Comparison of ENCODE assay signal across 1 cellular context in genomic region chr4:73258668-73259551, GRCh38.
TF ChIP-seq lines count a peak whose summit lies in the region.

ANKRD17 (minus strand) TSS chr4:73258798; CDS start chr4:73258668, 130 bp downstream.

TF ChIP-seq in HepG2, 621 proteins besides CTCF, POLR2A, EP300 and RAD21 (continued from another document and continues in another):
- TF ChIP-seq ZNF407 (CRISPR knock-in tag; IDR thresholded peaks at IDR 0.05; ENCODE audit: not compliant biosample characterization) (peak; percentile 93), ZFX (CRISPR knock-in tag; IDR thresholded peaks at IDR 0.05; ENCODE audit: low read depth) (peak; percentile 88), ERF (CRISPR knock-in tag; IDR thresholded peaks at IDR 0.05) (peak; percentile 78; the same call in 1 of the 2 replicates), CCDC6 (CRISPR knock-in tag; IDR thresholded peaks at IDR 0.05) (peak; percentile 34), IKZF5 (CRISPR knock-in tag; IDR thresholded peaks at IDR 0.05) (peak; percentile 86), ZNF737 (CRISPR knock-in tag; IDR thresholded peaks at IDR 0.05; ENCODE audit: borderline replicate concordance) (peak; percentile 69; the same call in 1 of the 2 replicates), RBFOX2 (IDR thresholded peaks at IDR 0.05; ENCODE audit: low read depth, low read length) (peak; percentile 92), NFE2L1 (CRISPR knock-in tag; IDR thresholded peaks at IDR 0.05; ENCODE audit: borderline replicate concordance) (no peak), GFI1 (CRISPR knock-in tag; IDR thresholded peaks at IDR 0.05; ENCODE audit: borderline replicate concordance) (peak; percentile 80), RAD51 (IDR thresholded peaks at IDR 0.05; ENCODE audit: borderline replicate concordance) (no peak), GRHL1 (CRISPR knock-in tag; conservative IDR thresholded peaks at IDR 0.05) (no peak), ZNF609 (CRISPR knock-in tag; IDR thresholded peaks at IDR 0.05; ENCODE audit: borderline replicate concordance) (0 out of 2 replicates have a peak, but pooled peaks have one; percentile 26), EHMT2 (IDR thresholded peaks at IDR 0.05; ENCODE audit: borderline replicate concordance, low read depth, low read length) (no peak), SNRNP70 (IDR thresholded peaks at IDR 0.05; ENCODE audit: low read depth, low read length) (no peak), ZNF563 (CRISPR knock-in tag; IDR thresholded peaks at IDR 0.05) (peak; percentile 81), ZNF276 (CRISPR knock-in tag; IDR thresholded peaks at IDR 0.05; ENCODE audit: low read depth) (no peak), USF2 (IDR thresholded peaks at IDR 0.05; ENCODE audit: low read depth, low read length) (no peak), USF2 (CRISPR knock-in tag; IDR thresholded peaks at IDR 0.05; ENCODE audit: borderline replicate concordance) (no peak), HNF4G (IDR thresholded peaks at IDR 0.05; ENCODE audit: borderline replicate concordance, low read depth, low read length) (no peak), HNF4G (CRISPR knock-in tag; IDR thresholded peaks at IDR 0.05; ENCODE audit: borderline replicate concordance, low read depth) (peak; percentile 78), CBX2 (IDR thresholded peaks at IDR 0.05; ENCODE audit: low read depth, low read length) (no peak), CBX2 (CRISPR knock-in tag; IDR thresholded peaks at IDR 0.05; ENCODE audit: low read depth) (no peak), SMAD3 (CRISPR knock-in tag; IDR thresholded peaks at IDR 0.05) (peak; percentile 68; the same call in 1 of the 2 replicates), ZFP1 (CRISPR knock-in tag; IDR thresholded peaks at IDR 0.05) (peak; percentile 48; the same call in 1 of the 2 replicates), KMT2A (CRISPR knock-in tag; IDR thresholded peaks at IDR 0.05) (peak; percentile 96), MLX (CRISPR knock-in tag; IDR thresholded peaks at IDR 0.05) (0 out of 2 replicates have a peak, but pooled peaks have one; percentile 29), GATAD2A (CRISPR knock-in tag; IDR thresholded peaks at IDR 0.05) (peak; percentile 66), ASH2L (IDR thresholded peaks at IDR 0.05; ENCODE audit: insufficient read length, low read depth, low read length) (peak; percentile 91), TBX3 (IDR thresholded peaks at IDR 0.05; ENCODE audit: borderline replicate concordance) (no peak; the same call in 1 of the 2 replicates), ARNT2 (CRISPR knock-in tag; IDR thresholded peaks at IDR 0.05; ENCODE audit: low read depth) (peak; percentile 87), REPIN1 (CRISPR knock-in tag; IDR thresholded peaks at IDR 0.05; ENCODE audit: borderline replicate concordance, low read depth) (peak; percentile 58; the same call in 1 of the 2 replicates), FOXK1 (CRISPR knock-in tag; IDR thresholded peaks at IDR 0.05; ENCODE audit: borderline replicate concordance, low read depth) (peak; percentile 94; the same call in 1 of the 2 replicates), ZNF17 (CRISPR knock-in tag; IDR thresholded peaks at IDR 0.05) (no peak)
